In genomic region chr1:159829822-159830455, GRCh38 we compare ENCODE assay signal across 13 cellular contexts. TPM values are rescaled to one million over a fixed set of nuclear protein-coding genes. Genes with fewer than 3 reads are reported as not detected.
DNase-seq lines count a peak whose midpoint lies in the region; TF ChIP-seq lines count a peak whose summit lies in the region.
"Had no signal": no experiment of that assay in that cellular context is flagged by ENCODE, and none has a peak within 500 bp of the region (broad histone marks: within the 10 kb centered on the region; RNA-seq: fewer than 3 reads in every experiment).

No MANE protein-coding gene starts in this region.

- H3K4me1 Mint-ChIP-seq in CD8-positive, alpha-beta memory T cell, result peaks cover 52 to 61% (median 58%) of the 10 kb centered on the region in 3 donors

- peaks cover 8% of the 10 kb centered on the region for H3K9me3 ChIP-seq in CD8-positive, alpha-beta memory T cell (ENCODE audit: low read length)

- H3K4me3 ChIP-seq in fibroblast of mammary gland (ENCODE audit: control insufficient read depth, low read depth, low read length), result no peak overlapping the region
- no peak overlapping the region for H3K4me3 ChIP-seq in CD8-positive, alpha-beta memory T cell (ENCODE audit: low read length)

- peaks cover 0 to 4% of the 10 kb centered on the region in 2 donors for H3K27me3 Mint-ChIP-seq in CD8-positive, alpha-beta memory T cell

- CTCF ChIA-PET in CD8-positive, alpha-beta memory T cell (lab: Charles Lee), result interaction anchor here (1.4 to 1.6 kb wide), 3 partner anchors 9 to 64 kb away, joined by 3 to 5 read pairs (median 5); no protein-coding TSS in a partner anchor

- TF ChIP-seq CTCF in fibroblast of mammary gland (conservative IDR thresholded peaks at IDR 0.05; ENCODE audit: control insufficient read depth, insufficient read depth, low read depth, low read length), result no peak

- H3K9me3 Mint-ChIP-seq in CD8-positive, alpha-beta memory T cell, result peaks cover 12 to 39% (median 27%) of the 10 kb centered on the region in 5 donors

- POLR2A ChIA-PET in CD8-positive, alpha-beta memory T cell (lab: Charles Lee), result no interaction called here

- no peaks in the 10 kb centered on the region for H3K27me3 ChIP-seq in CD8-positive, alpha-beta memory T cell (ENCODE audit: insufficient read depth, low read length, poor library complexity, severe bottlenecking)

- H3K27ac ChIP-seq in CD8-positive, alpha-beta memory T cell (ENCODE audit: low read depth, low read length), result no peak overlapping the region

- DNase-seq in AG20443 (ENCODE audit: low spot score) (peak; percentile 90), NCI-H69 (lab: John Stamatoyannopoulos, UW) (peak; percentile 19), fibroblast of mammary gland (ENCODE audit: low read depth) (peak; percentile 90), myocyte (ENCODE audit: low read depth) (peak; percentile 92), Kasumi-1 (lab: John Stamatoyannopoulos, UW) (no peak)
- no peak for DNase-seq in CD8-positive, alpha-beta memory T cell
- no peak for DNase-seq in effector CD8-positive, alpha-beta T cell (lab: John Stamatoyannopoulos, UW)
- no peak for DNase-seq in stimulated activated CD4-positive, alpha-beta T cell treated with anti-CD3 and anti-CD28 coated beads, Interleukin-1b, Interleukin-23, amount 100 ng/mL, for 48 hours
- DNase-seq: activated T-cell treated with anti-CD3 and anti-CD28 coated beads, Interleukin-2, amount 50 U/mL, for 1 hour; GOT3 had no signal

- H3K4me1 ChIP-seq in CD8-positive, alpha-beta memory T cell (ENCODE audit: insufficient read depth, low read length), result peaks cover 42% of the 10 kb centered on the region

- H3K36me3 ChIP-seq in CD8-positive, alpha-beta memory T cell (ENCODE audit: insufficient read depth, low read length), result no peaks in the 10 kb centered on the region

- peaks cover 9 to 27% (median 9%) of the 10 kb centered on the region in 3 donors for H3K36me3 Mint-ChIP-seq in CD8-positive, alpha-beta memory T cell

- H3K27ac Mint-ChIP-seq in CD8-positive, alpha-beta memory T cell, result peak overlapping the region in 2 of 8 donors; percentile 11 to 32

- peak overlapping the region in 2 of 7 donors; percentile 28 to 29 for H3K4me3 Mint-ChIP-seq in CD8-positive, alpha-beta memory T cell

RNA-seq across cellular contexts. Expression of gene SLAMF8, which starts 3.3 kb away (rescaled TPM):
- total RNA-seq in myocyte, result 0.05 TPM in 2 replicates
- 0.21 TPM for polyA plus RNA-seq in myocyte (2012)
- 1 to 10 TPM; 3.2 to 4.0 TPM for total RNA-seq in CD8-positive, alpha-beta memory T cell
- polyA plus RNA-seq in CD8-positive, alpha-beta memory T cell, result 7.3 TPM
- total RNA-seq: temporal lobe had no signal

RNA-seq across cellular contexts. Expression of gene FCRL6, which starts 27.8 kb away (rescaled TPM):
- total RNA-seq in myocyte, result not detected in 2 replicates
- 0.06 TPM for polyA plus RNA-seq in myocyte (2012)
- total RNA-seq in CD8-positive, alpha-beta memory T cell, result 1 to 10 TPM; 1.5 to 1.8 TPM
- 129 TPM for polyA plus RNA-seq in CD8-positive, alpha-beta memory T cell
- polyA plus RNA-seq: BJ had no signal

RNA-seq across cellular contexts. Expression of gene VSIG8, which starts 32.5 kb away (rescaled TPM):
- not detected in 2 replicates for total RNA-seq in myocyte
- polyA plus RNA-seq in myocyte (2012), result not detected
- total RNA-seq in CD8-positive, alpha-beta memory T cell, result not detected
- not detected for polyA plus RNA-seq in CD8-positive, alpha-beta memory T cell
- total RNA-seq: temporal lobe had no signal
- polyA plus RNA-seq: BJ, liver had no signal

RNA-seq across cellular contexts. Expression of gene DUSP23, which starts 49.2 kb away (rescaled TPM):
- 14.9 and 26.5 TPM in 2 replicates for total RNA-seq in myocyte
- polyA plus RNA-seq in myocyte (2012), result 39.6 TPM
- 10 to 100 TPM; 35.5 to 38.1 TPM for total RNA-seq in CD8-positive, alpha-beta memory T cell
- polyA plus RNA-seq in CD8-positive, alpha-beta memory T cell, result 65.8 TPM

Comparison
In these comparisons a context has a peak if more than half of its experiments do, and no peak if none do; other contexts are left out.
1. DNase-seq: peak in AG20443 (single experiment), NCI-H69 (single experiment), fibroblast of mammary gland (single experiment) and myocyte (single experiment); none in CD8-positive, alpha-beta memory T cell (0 of 5), effector CD8-positive, alpha-beta T cell (single experiment), Kasumi-1 (0 of 2) and stimulated activated CD4-positive, alpha-beta T cell treated with anti-CD3 and anti-CD28 coated beads, Interleukin-1b, Interleukin-23, amount 100 ng/mL, for 48 hours (single experiment).